In the genomic region with DNA sequence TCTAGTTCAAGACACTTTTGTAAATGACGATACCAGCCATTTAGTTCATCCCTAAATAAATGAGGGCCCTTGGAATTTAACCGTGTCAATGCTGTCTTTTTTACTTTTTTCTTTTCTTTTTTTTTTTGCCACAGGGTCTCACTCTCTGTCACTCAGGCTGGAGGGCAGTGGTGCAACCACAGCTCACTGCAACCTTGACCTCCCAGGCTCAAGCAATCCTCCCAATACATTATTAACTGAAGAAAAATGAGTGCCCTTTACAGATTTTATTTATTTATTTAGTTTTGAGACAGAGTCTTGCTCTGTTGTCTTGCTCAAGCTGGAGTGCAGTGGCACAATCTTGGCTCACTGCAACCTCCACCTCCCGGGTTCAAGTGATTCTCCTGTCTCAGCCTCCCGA, we compare ENCODE assay signal across 8 cellular contexts.
"Had no signal": no experiment of that assay in that cellular context is flagged by ENCODE, and none has a peak within 500 bp of the region (broad histone marks: within the 10 kb centered on the region; RNA-seq: fewer than 3 reads in every experiment).

No MANE protein-coding gene starts in this region.

- FAIRE-seq: G401.6, GM12878, GM12891, GM12892, GM18507, GM19239 had no signal

- DNase-seq: GDM1, GF-D8 had no signal

- H3K4me3 ChIP-seq: GM12878 had no signal

- ATAC-seq: GM12878 had no signal
